Comparison of ENCODE assay signal across 20 cellular contexts in genomic region chr17:2805961-2806360, GRCh38. TPM values are rescaled to one million over a fixed set of nuclear protein-coding genes. Genes with fewer than 3 reads are reported as not detected.
A peak's percentile ranks its signal among the peaks of the same experiment; 100 is the strongest.
DNase-seq lines count a peak whose midpoint lies in the region; ATAC-seq lines count a peak whose summit lies in the region.
"Had no signal": no experiment of that assay in that cellular context is flagged by ENCODE, and none has a peak within 500 bp of the region (broad histone marks: within the 10 kb centered on the region; RNA-seq: fewer than 3 reads in every experiment).

No MANE protein-coding gene starts in this region.

- H3K4me3 Mint-ChIP-seq in T-helper 17 cell: no peak overlapping the region
- H3K4me3 Mint-ChIP-seq in natural killer cell treated with Interleukin-12 subunit alpha and Interleukin-12 subunit beta and Interleukin-15 and Interleukin-18, amount 100 ng/mL, for 72 hours: peak overlapping the region; percentile 35
- H3K4me3 Mint-ChIP-seq: CD14-positive monocyte; CD4-positive, alpha-beta memory T cell; HFFc6 had no signal

- peak overlapping the region; percentile 49 for H3K27ac Mint-ChIP-seq in T-helper 17 cell
- no peak overlapping the region for H3K27ac Mint-ChIP-seq in natural killer cell treated with Interleukin-12 subunit alpha and Interleukin-12 subunit beta and Interleukin-15 and Interleukin-18, amount 100 ng/mL, for 72 hours
- H3K27ac Mint-ChIP-seq: HFFc6 had no signal

- H3K9me3 ChIP-seq in T-helper 17 cell (ENCODE audit: control insufficient read depth, low read length, poor library complexity, severe bottlenecking): no peaks in the 10 kb centered on the region
- H3K9me3 ChIP-seq: BE2C had no signal

- H3K4me1 Mint-ChIP-seq in T-helper 17 cell: peaks cover 37% of the 10 kb centered on the region
- peaks cover 48 to 56% of the 10 kb centered on the region in 2 donors for H3K4me1 Mint-ChIP-seq in natural killer cell treated with Interleukin-12 subunit alpha and Interleukin-12 subunit beta and Interleukin-15 and Interleukin-18, amount 100 ng/mL, for 72 hours (ENCODE audit: low read depth in 2 of 2)

- no peaks in the 10 kb centered on the region for H3K27me3 Mint-ChIP-seq in T-helper 17 cell
- H3K27me3 Mint-ChIP-seq in natural killer cell treated with Interleukin-12 subunit alpha and Interleukin-12 subunit beta and Interleukin-15 and Interleukin-18, amount 100 ng/mL, for 72 hours: no peaks in the 10 kb centered on the region
- H3K27me3 Mint-ChIP-seq: CD4-positive, alpha-beta memory T cell had no signal

- H3K36me3 Mint-ChIP-seq in T-helper 17 cell (ENCODE audit: low read depth): peaks cover 8% of the 10 kb centered on the region
- peaks cover 10% of the 10 kb centered on the region for H3K36me3 Mint-ChIP-seq in natural killer cell treated with Interleukin-12 subunit alpha and Interleukin-12 subunit beta and Interleukin-15 and Interleukin-18, amount 100 ng/mL, for 72 hours

- peak; percentile 17 for DNase-seq in NCI-H82 (lab: John Stamatoyannopoulos, UW)
- DNase-seq in NCI-H82 treated with DMSO at 0.1 percent for 48 hours (lab: John Stamatoyannopoulos, UW; ENCODE audit: unreplicated experiment): no peak
- DNase-seq in T-helper 17 cell: no peak
- no peak for DNase-seq in natural killer cell treated with Interleukin-12 subunit alpha and Interleukin-12 subunit beta and Interleukin-15 and Interleukin-18, amount 100 ng/mL, for 72 hours (ENCODE audit: low spot score)
- DNase-seq in globus pallidus (ENCODE audit: low spot score): no peak
- DNase-seq in midbrain (lab: John Stamatoyannopoulos, UW): no peak
- DNase-seq in stimulated activated naive CD4-positive, alpha-beta T cell treated with Interleukin-2 at 50 U/mL for 16 hours (lab: John Stamatoyannopoulos, UW): no peak
- DNase-seq: 8988T; BE2C; CD4-positive, alpha-beta memory T cell; DMS153; DMS79; GDM1; GOT3; H7; HFFc6 had no signal

- H3K9me3 Mint-ChIP-seq in natural killer cell treated with Interleukin-12 subunit alpha and Interleukin-12 subunit beta and Interleukin-15 and Interleukin-18, amount 100 ng/mL, for 72 hours: no peaks in the 10 kb centered on the region
- H3K9me3 Mint-ChIP-seq: CD4-positive, alpha-beta memory T cell had no signal

- ATAC-seq in T-helper 17 cell: no peak
- ATAC-seq in natural killer cell treated with Interleukin-12 subunit alpha and Interleukin-12 subunit beta and Interleukin-15 and Interleukin-18, amount 100 ng/mL, for 72 hours: no peak
- ATAC-seq: HCT116 had no signal

RNA-seq across cellular contexts. Expression of gene RAP1GAP2, which starts 9.7 kb away (rescaled TPM):
- 100 to 1,000 TPM in 1 of 2 donors, 10 to 100 TPM in 1; 77.3 to 109 TPM for total RNA-seq in T-helper 17 cell
- 10 to 100 TPM in 1 of 2 donors, 1 to 10 TPM in 1; 7.7 to 14.5 TPM for total RNA-seq in natural killer cell treated with Interleukin-12 subunit alpha and Interleukin-12 subunit beta and Interleukin-15 and Interleukin-18, amount 100 ng/mL, for 72 hours

RNA-seq across cellular contexts. Expression of gene CCDC92B, which starts 56.5 kb away (rescaled TPM):
- total RNA-seq in T-helper 17 cell: under 1 TPM; 0.13 to 0.37 TPM
- not detected for total RNA-seq in natural killer cell treated with Interleukin-12 subunit alpha and Interleukin-12 subunit beta and Interleukin-15 and Interleukin-18, amount 100 ng/mL, for 72 hours
- total RNA-seq: Daoy, HFFc6, HT1080 had no signal

Comparison
In these comparisons a context has a peak if more than half of its experiments do, and no peak if none do; other contexts are left out.
1. RNA of gene RAP1GAP2, which starts 9.7 kb away (total RNA-seq): 77.3 to 109 TPM in T-helper 17 cell; 7.7 to 14.5 TPM in natural killer cell treated with Interleukin-12 subunit alpha and Interleukin-12 subunit beta and Interleukin-15 and Interleukin-18, amount 100 ng/mL, for 72 hours; every median in the first group is over 4 times any median in the second.